20 cellular contexts compared by ENCODE assay signal in the genomic region with DNA sequence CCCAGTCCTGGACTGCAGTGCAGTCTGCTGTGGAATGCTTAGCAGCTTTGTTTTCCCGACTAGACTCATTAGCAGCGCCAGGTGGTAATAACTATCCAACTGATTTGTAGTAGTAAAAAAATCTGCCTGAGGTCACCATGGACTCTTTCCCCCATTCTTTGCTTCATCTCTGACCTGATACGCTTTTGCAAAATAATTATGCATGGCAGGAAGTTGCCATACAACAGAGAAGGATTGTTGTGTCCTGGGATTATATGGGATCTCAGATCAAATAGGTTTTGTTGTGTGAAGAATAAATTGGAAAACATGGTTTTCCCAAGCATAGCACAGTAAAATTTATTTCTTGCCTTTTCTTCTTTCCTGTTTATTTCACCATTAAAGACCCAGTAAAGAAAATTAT.
DNase-seq lines count a peak whose midpoint lies in the region; FAIRE-seq and TF ChIP-seq lines count a peak whose summit lies in the region.
"Had no signal": no experiment of that assay in that cellular context is flagged by ENCODE, and none has a peak within 500 bp of the region (broad histone marks: within the 10 kb centered on the region; RNA-seq: fewer than 3 reads in every experiment).

No MANE protein-coding gene starts in this region.

- H3K27me3 ChIP-seq in PC-9 (ENCODE audit: insufficient read depth, low read depth) = peaks cover 21% of the 10 kb centered on the region; the same call in 1 of the 2 replicates
- H3K27me3 ChIP-seq: BE2C had no signal

- H3K4me3 ChIP-seq in PC-9 = no peak overlapping the region
- H3K4me3 ChIP-seq: K562 had no signal

- H3K4me2 ChIP-seq in PC-9 = no peak overlapping the region

- DNase-seq in COLO829 (ENCODE audit: low spot score) = peak; percentile 69
- DNase-seq in NCI-H1048 (lab: John Stamatoyannopoulos, UW) = peak; percentile 8
- DNase-seq in PC-9 = no peak
- peak; percentile 50 for DNase-seq in left kidney (ENCODE audit: low read depth, low spot score)
- DNase-seq in RPMI8226 = no peak
- DNase-seq in AG08395 (ENCODE audit: low spot score) = no peak
- DNase-seq in urothelium cell line (ENCODE audit: low spot score) = no peak
- DNase-seq: BE2C; C1 segment of cervical spinal cord; Caco-2; CD4-positive, CD25-positive, alpha-beta regulatory T cell; CD8-positive, alpha-beta memory T cell; DMS79 treated with DMSO at 0.1 percent for 48 hours; GF-D8; H9; IMR-90 had no signal

- CTCF ChIA-PET in PC-9 (lab: Charles Lee) = no interaction called here

- no peak overlapping the region for H3K27ac ChIP-seq in PC-9

- H4K20me1 ChIP-seq in PC-9 (ENCODE audit: insufficient read depth) = no peaks in the 10 kb centered on the region

- H3K9me3 ChIP-seq in PC-9 (ENCODE audit: insufficient read depth, low read depth) = no peaks in the 10 kb centered on the region
- H3K9me3 ChIP-seq: BE2C, Caco-2 had no signal

- H3K9me2 ChIP-seq in PC-9 (ENCODE audit: insufficient read depth) = no peaks in the 10 kb centered on the region

- 0 out of 2 replicates have a peak, but pooled peaks have one; percentile 20 for TF ChIP-seq CTCF in PC-9 (conservative IDR thresholded peaks at IDR 0.05)

- no peaks in the 10 kb centered on the region for H3F3A ChIP-seq in PC-9 (ENCODE audit: insufficient read depth, low read depth)

- intact Hi-C loops in PC-9 (cut with micrococcal nuclease; ENCODE audit: unreplicated experiment) = loop anchor here (2.0 to 5.0 kb wide), 2 partner anchors 843 to 1893 kb away; no protein-coding TSS in a partner anchor

- no peaks in the 10 kb centered on the region for H3K36me3 ChIP-seq in PC-9 (ENCODE audit: low read depth)
- H3K36me3 ChIP-seq: BE2C had no signal

- no TSS peak for BruUV-seq in PC-9 (replicated peaks; lab: Mats Ljungman, UMichigan)

- H2AFZ ChIP-seq in PC-9 = no peak overlapping the region

- no peaks in the 10 kb centered on the region for H3K4me1 ChIP-seq in PC-9 (replicated peaks; ENCODE audit: insufficient read depth)
- H3K4me1 ChIP-seq: BE2C, Caco-2 had no signal

- FAIRE-seq in urothelium cell line (lab: Jason Lieb, UNC) = no peak
- FAIRE-seq: D721Med, H1, HTR-8/SVneo, K562 had no signal

- POLR2A ChIA-PET in PC-9 (lab: Charles Lee; ENCODE audit: unreplicated experiment) = no interaction called here

- no peaks in the 10 kb centered on the region for H3K79me2 ChIP-seq in PC-9 (ENCODE audit: low read depth)

Comparison
In these comparisons a context has a peak if more than half of its experiments do, and no peak if none do; other contexts are left out.
1. DNase-seq: peak in COLO829 (single experiment), NCI-H1048 (single experiment) and left kidney (single experiment); none in PC-9 (0 of 2), RPMI8226 (single experiment), AG08395 (single experiment) and urothelium cell line (single experiment).